ENCODE assay signal across 9 cellular contexts in the genomic region with DNA sequence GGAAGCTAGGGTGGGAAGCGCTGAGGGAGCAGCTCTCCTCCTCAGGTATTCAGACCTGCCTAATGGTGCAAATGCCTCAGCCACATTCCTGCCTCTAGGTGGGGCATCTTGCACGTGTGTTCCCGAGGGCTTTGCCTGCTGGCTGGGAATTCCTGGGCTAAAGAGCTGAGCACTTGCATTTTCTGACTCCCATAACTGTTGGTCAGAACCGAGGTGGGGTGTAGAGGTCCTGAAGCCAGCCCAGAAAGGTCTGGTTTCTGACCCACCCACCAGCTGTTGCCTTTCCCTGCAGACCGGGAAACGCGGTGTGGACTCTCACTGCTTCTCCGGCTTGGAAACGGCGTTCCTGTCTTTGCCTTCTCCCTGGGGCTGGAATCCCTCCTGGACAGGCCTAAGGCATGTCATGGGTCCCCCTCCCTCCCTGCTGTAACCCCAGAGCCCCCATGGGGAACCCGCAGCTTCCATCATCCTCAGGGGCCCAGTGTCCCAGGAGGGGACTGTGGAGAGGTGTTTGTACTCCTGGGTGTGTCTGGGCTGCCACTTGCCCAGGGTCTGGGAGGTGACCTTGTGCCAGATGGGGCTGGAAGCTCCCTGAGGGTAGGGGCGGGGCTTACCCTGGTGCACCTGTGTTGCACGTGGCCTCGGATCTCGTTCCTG. TPM values are rescaled to one million over a fixed set of nuclear protein-coding genes. Genes with fewer than 3 reads are reported as not detected.
DNase-seq lines count a peak whose midpoint lies in the region; ATAC-seq and TF ChIP-seq lines count a peak whose summit lies in the region.
"Had no signal": no experiment of that assay in that cellular context is flagged by ENCODE, and none has a peak within 500 bp of the region (broad histone marks: within the 10 kb centered on the region; RNA-seq: fewer than 3 reads in every experiment).

No MANE protein-coding gene starts in this region.

- CTCF ChIA-PET in BJ (lab: Yijun Ruan, JAX) = interaction anchor here (0.6 to 3.3 kb wide), 53 partner anchors 9 to 544 kb away, joined by 3 to 29 read pairs (median 4); a partner anchor contains a TSS
- CTCF ChIA-PET in activated CD4-positive, alpha-beta T cell treated with anti-CD3 and anti-CD28 coated beads, Interleukin-2, amount 10 ng/mL, durations not matched to agents 7 days and 5 days (lab: Charles Lee) = no interaction called here

- no peak overlapping the region for H3K27ac ChIP-seq in psoas muscle
- H3K27ac ChIP-seq: epithelial cell of prostate had no signal

- DNase-seq in BJ (ENCODE audit: low read depth) (no peak), HS-27A (ENCODE audit: low read depth) (peak; percentile 60), SW480 (ENCODE audit: low spot score) (peak; percentile 81), head of caudate nucleus (peak in 41 of 42 donors; percentile 28 to 84 (median 60)), psoas muscle (peak in 1 of 2 donors; percentile 40)
- DNase-seq in stimulated activated naive CD4-positive, alpha-beta T cell treated with Interleukin-2 at 50 U/mL for 16 hours (lab: John Stamatoyannopoulos, UW) = no peak
- DNase-seq in activated CD4-positive, alpha-beta T cell treated with anti-CD3 and anti-CD28 coated beads, Interleukin-2, amount 10 ng/mL, durations not matched to agents 7 days and 5 days = no peak

- POLR2A ChIA-PET in BJ (lab: Charles Lee) = no interaction called here
- POLR2A ChIA-PET in activated CD4-positive, alpha-beta T cell treated with anti-CD3 and anti-CD28 coated beads, Interleukin-2, amount 10 ng/mL, durations not matched to agents 7 days and 5 days (lab: Charles Lee) = no interaction called here

- no peaks in the 10 kb centered on the region for H3K36me3 Mint-ChIP-seq in activated CD4-positive, alpha-beta T cell treated with anti-CD3 and anti-CD28 coated beads, Interleukin-2, amount 10 ng/mL, durations not matched to agents 7 days and 5 days (ENCODE audit: low read depth)

- intact Hi-C loops in head of caudate nucleus (cut with DNase I) (no loop called here), psoas muscle (cut with DNase I) (no loop called here)

- 30 to 41% (median 35%) methylated on average over 15 of the region's 15 CpGs for WGBS in psoas muscle, 3 donors

- H3K4me3 Mint-ChIP-seq in activated CD4-positive, alpha-beta T cell treated with anti-CD3 and anti-CD28 coated beads, Interleukin-2, amount 10 ng/mL, durations not matched to agents 7 days and 5 days = no peak overlapping the region

- peaks cover 10% of the 10 kb centered on the region for H3K9me3 Mint-ChIP-seq in activated CD4-positive, alpha-beta T cell treated with anti-CD3 and anti-CD28 coated beads, Interleukin-2, amount 10 ng/mL, durations not matched to agents 7 days and 5 days

- no peaks in the 10 kb centered on the region for H3K4me1 ChIP-seq in psoas muscle

- TF ChIP-seq CTCF in BJ (IDR thresholded peaks at IDR 0.05; ENCODE audit: insufficient read depth, low read depth, low read length) = peak; percentile 90
- peak; percentile 70 for TF ChIP-seq CTCF in psoas muscle (IDR thresholded peaks at IDR 0.05)

- ATAC-seq in psoas muscle (peak; percentile 42 to 80 (median 70)), GM18907 (IDR thresholded peaks at IDR 0.05; ENCODE audit: unreplicated experiment) (no peak)

- H3K4me3 ChIP-seq in BJ (ENCODE audit: low read depth, low read length) (no peak overlapping the region), psoas muscle (no peak overlapping the region)

- no peaks in the 10 kb centered on the region for H3K27me3 Mint-ChIP-seq in activated CD4-positive, alpha-beta T cell treated with anti-CD3 and anti-CD28 coated beads, Interleukin-2, amount 10 ng/mL, durations not matched to agents 7 days and 5 days

- H3K27ac Mint-ChIP-seq in activated CD4-positive, alpha-beta T cell treated with anti-CD3 and anti-CD28 coated beads, Interleukin-2, amount 10 ng/mL, durations not matched to agents 7 days and 5 days = no peak overlapping the region

- H3K9me3 ChIP-seq in psoas muscle = peaks cover 12% of the 10 kb centered on the region

- no peaks in the 10 kb centered on the region for H3K36me3 ChIP-seq in BJ (ENCODE audit: control insufficient read depth, insufficient read depth, low read length)
- H3K36me3 ChIP-seq in psoas muscle (ENCODE audit: insufficient read depth in 1 of 2, low read depth in 1 of 2) = no peaks in the 10 kb centered on the region

- H3K27me3 ChIP-seq in BJ (ENCODE audit: control insufficient read depth, insufficient read depth, low read length) (no peaks in the 10 kb centered on the region), psoas muscle (ENCODE audit: insufficient read depth in 3 of 3, low read length in 2 of 3) (peaks cover 0 to 6% (median 0%) of the 10 kb centered on the region in 3 donors)

- peaks cover 3% of the 10 kb centered on the region for H3K4me1 Mint-ChIP-seq in activated CD4-positive, alpha-beta T cell treated with anti-CD3 and anti-CD28 coated beads, Interleukin-2, amount 10 ng/mL, durations not matched to agents 7 days and 5 days

RNA-seq across cellular contexts. Expression of a gene that starts 24.0 kb away (rescaled TPM):
- 0.09 TPM in 1 of 2 replicates, not detected in the other for polyA plus RNA-seq in BJ (2011; rRNA removed)
- not detected in 2 replicates for polyA minus RNA-seq in BJ (2011; rRNA and poly(A)+ RNA removed)
- total RNA-seq in psoas muscle = under 1 TPM in 3 of 4 donors, not detected in 1; 0.08 to 0.54 (median 0.34) TPM
- polyA plus RNA-seq in psoas muscle = under 1 TPM; 0.03 to 0.12 (median 0.05) TPM
- total RNA-seq in activated CD4-positive, alpha-beta T cell treated with anti-CD3 and anti-CD28 coated beads, Interleukin-2, amount 10 ng/mL, durations not matched to agents 7 days and 5 days = under 1 TPM in 1 of 2 experiments, not detected in 1; 0.12 TPM

Comparison
In these comparisons a context has a peak if more than half of its experiments do, and no peak if none do; other contexts are left out.
1. DNase-seq: peak in HS-27A (single experiment), SW480 (single experiment) and head of caudate nucleus (41 of 42); none in BJ (single experiment), stimulated activated naive CD4-positive, alpha-beta T cell treated with Interleukin-2 at 50 U/mL for 16 hours (single experiment) and activated CD4-positive, alpha-beta T cell treated with anti-CD3 and anti-CD28 coated beads, Interleukin-2, amount 10 ng/mL, durations not matched to agents 7 days and 5 days (single experiment).